In genomic region chr6:106623039-106623438, GRCh38 we compare ENCODE assay signal across 37 cellular contexts.
"Had no signal": no experiment of that assay in that cellular context is flagged by ENCODE, and none has a peak within 500 bp of the region (broad histone marks: within the 10 kb centered on the region; RNA-seq: fewer than 3 reads in every experiment).

No MANE protein-coding gene starts in this region.

- H3K4me1 ChIP-seq: breast epithelium had no signal

- H3K9me3 ChIP-seq: adrenal gland, body of pancreas, breast epithelium had no signal

- H3K4me3 Mint-ChIP-seq: activated B cell treated with CpG ODN at 0.5 μM for 24 hours; activated CD4-positive, alpha-beta memory T cell treated with anti-CD3 and anti-CD28 coated beads for 36 hours; activated CD4-positive, alpha-beta T cell treated with anti-CD3 and anti-CD28 coated beads, Interleukin-2, amount 10 ng/mL, durations not matched to agents 24 days and 14 days; activated CD8-positive, alpha-beta T cell treated with anti-CD3 and anti-CD28 coated beads for 36 hours; activated naive CD4-positive, alpha-beta T cell treated with anti-CD3 and anti-CD28 coated beads for 36 hours; activated naive CD8-positive, alpha-beta T cell treated with anti-CD3 and anti-CD28 coated beads for 36 hours; activated T-cell treated with anti-CD3 and anti-CD28 coated beads, Interleukin-2, amount 50 U/mL, for 4 hours; activated T-cell treated with anti-CD3 and anti-CD28 coated beads, Interleukin-2, amount 50 U/mL, for 72 hours; activated T-helper 1 cell treated with anti-CD3 and anti-CD28 coated beads, Interleukin-12 subunit alpha, Interleukin-12 subunit beta, Interleukin-2, Interleukin-4 antibody, amounts not matched to agents 30 ng/mL and 10 ng/mL and 1 ng/mL, durations not matched to agents 14 hours and 24 hours and 36 hours; activated T-helper 17 cell treated with anti-CD3 and anti-CD28 coated beads, Interleukin-2, amount 50 U/mL, for 72 hours; T-helper 1 cell treated with Interleukin-12 subunit alpha and Interleukin-12 subunit beta and Interleukin-4 antibody, amounts not matched to agents 30 μg/mL and 1 μg/mL, for 36 hours; T-helper 2 cell treated with Interferon-gamma antibody and Interleukin-4, amounts not matched to agents 5 μg/mL and 100 μg/mL, for 36 hours had no signal

- DNase-seq: activated B cell treated with CpG ODN at 0.5 μM for 24 hours; activated CD4-positive, alpha-beta memory T cell treated with anti-CD3 and anti-CD28 coated beads for 36 hours; activated CD4-positive, alpha-beta T cell treated with anti-CD3 and anti-CD28 coated beads for 4 hours; activated CD4-positive, alpha-beta T cell treated with anti-CD3 and anti-CD28 coated beads, Interleukin-2, amount 50 U/mL, for 1 hour; activated CD4-positive, alpha-beta T cell treated with anti-CD3 and anti-CD28 coated beads, Interleukin-2, amount 50 U/mL, for 4 hours; activated CD4-positive, CD25-positive, alpha-beta regulatory T cell treated with anti-CD3 and anti-CD28 coated beads, Interleukin-2, amount 50 U/mL, for 72 hours; activated CD8-positive, alpha-beta memory T cell treated with anti-CD3 and anti-CD28 coated beads, Interleukin-2, amount 50 U/mL, for 4 hours; activated CD8-positive, alpha-beta T cell treated with anti-CD3 and anti-CD28 coated beads for 36 hours; activated effector memory CD4-positive, alpha-beta T cell treated with anti-CD3 and anti-CD28 coated beads, Interleukin-2, amount 50 U/mL, for 16 hours; activated gamma-delta T cell treated with Interleukin-2 at 50 U/mL for 16 hours; activated naive CD4-positive, alpha-beta T cell; activated naive CD4-positive, alpha-beta T cell treated with anti-CD3 and anti-CD28 coated beads for 36 hours; activated naive CD4-positive, alpha-beta T cell treated with anti-CD3 and anti-CD28 coated beads, Interleukin-2, amount 50 U/mL, for 16 hours; activated naive CD8-positive, alpha-beta T cell treated with anti-CD3 and anti-CD28 coated beads for 36 hours; activated T-cell treated with anti-CD3 and anti-CD28 coated beads for 4 hours; activated T-cell treated with anti-CD3 and anti-CD28 coated beads, Interleukin-2, amount 50 U/mL, for 1 hour; activated T-cell treated with anti-CD3 and anti-CD28 coated beads, Interleukin-2, amount 50 U/mL, for 4 hours; activated T-cell treated with anti-CD3 and anti-CD28 coated beads, Interleukin-2, amount 50 U/mL, for 72 hours; adrenal gland; amniotic stem cell; aorta; body of pancreas; brain microvascular endothelial cell; central memory CD4-positive, alpha-beta T cell; T-helper 1 cell; T-helper 2 cell; T-helper 9 cell had no signal

- H3K4me3 ChIP-seq: adrenal gland, body of pancreas, breast epithelium had no signal

- H3K27ac Mint-ChIP-seq: activated B cell treated with CpG ODN at 0.5 μM for 24 hours; activated CD4-positive, alpha-beta memory T cell treated with anti-CD3 and anti-CD28 coated beads for 36 hours; activated CD4-positive, alpha-beta T cell treated with anti-CD3 and anti-CD28 coated beads, Interleukin-2, amount 10 ng/mL, durations not matched to agents 24 days and 14 days; activated CD8-positive, alpha-beta T cell treated with anti-CD3 and anti-CD28 coated beads for 36 hours; activated naive CD4-positive, alpha-beta T cell treated with anti-CD3 and anti-CD28 coated beads for 36 hours; activated naive CD4-positive, alpha-beta T cell treated with anti-CD3 and anti-CD28 coated beads, Interleukin-2, amount 50 U/mL, for 72 hours; activated naive CD8-positive, alpha-beta T cell treated with anti-CD3 and anti-CD28 coated beads for 36 hours; activated T-cell treated with anti-CD3 and anti-CD28 coated beads, Interleukin-2, amount 50 U/mL, for 72 hours; activated T-helper 1 cell treated with anti-CD3 and anti-CD28 coated beads, Interleukin-12 subunit alpha, Interleukin-12 subunit beta, Interleukin-2, Interleukin-4 antibody, amounts not matched to agents 30 ng/mL and 10 ng/mL and 1 ng/mL, durations not matched to agents 14 hours and 24 hours and 36 hours; activated T-helper 17 cell treated with anti-CD3 and anti-CD28 coated beads, Interleukin-2, amount 50 U/mL, for 72 hours; T-helper 1 cell treated with Interleukin-12 subunit alpha and Interleukin-12 subunit beta and Interleukin-4 antibody, amounts not matched to agents 30 μg/mL and 1 μg/mL, for 36 hours; T-helper 2 cell treated with Interferon-gamma antibody and Interleukin-4, amounts not matched to agents 5 μg/mL and 100 μg/mL, for 36 hours had no signal

- ATAC-seq: activated CD8-positive, alpha-beta T cell treated with anti-CD3 and anti-CD28 coated beads for 36 hours; activated naive CD4-positive, alpha-beta T cell treated with anti-CD3 and anti-CD28 coated beads, Interleukin-2, amount 50 U/mL, for 72 hours; activated T-cell treated with anti-CD3 and anti-CD28 coated beads, Interleukin-2, amount 50 U/mL, for 4 hours; activated T-cell treated with anti-CD3 and anti-CD28 coated beads, Interleukin-2, amount 50 U/mL, for 72 hours; activated T-helper 17 cell treated with anti-CD3 and anti-CD28 coated beads, Interleukin-2, amount 50 U/mL, for 72 hours; body of pancreas had no signal

- H3K9me3 Mint-ChIP-seq: activated B cell treated with CpG ODN at 0.5 μM for 24 hours; activated CD4-positive, alpha-beta memory T cell treated with anti-CD3 and anti-CD28 coated beads for 36 hours; activated CD4-positive, alpha-beta T cell treated with anti-CD3 and anti-CD28 coated beads, Interleukin-2, amount 10 ng/mL, durations not matched to agents 24 days and 14 days; activated CD8-positive, alpha-beta T cell treated with anti-CD3 and anti-CD28 coated beads for 36 hours; activated naive CD4-positive, alpha-beta T cell treated with anti-CD3 and anti-CD28 coated beads for 36 hours; activated naive CD4-positive, alpha-beta T cell treated with anti-CD3 and anti-CD28 coated beads, Interleukin-2, amount 50 U/mL, for 72 hours; activated naive CD8-positive, alpha-beta T cell treated with anti-CD3 and anti-CD28 coated beads for 36 hours; activated T-cell treated with anti-CD3 and anti-CD28 coated beads, Interleukin-2, amount 50 U/mL, for 4 hours; activated T-helper 17 cell treated with anti-CD3 and anti-CD28 coated beads, Interleukin-2, amount 50 U/mL, for 72 hours; T-helper 1 cell treated with Interleukin-12 subunit alpha and Interleukin-12 subunit beta and Interleukin-4 antibody, amounts not matched to agents 30 μg/mL and 1 μg/mL, for 36 hours had no signal

- H3K27me3 Mint-ChIP-seq: activated B cell treated with CpG ODN at 0.5 μM for 24 hours; activated CD4-positive, alpha-beta memory T cell treated with anti-CD3 and anti-CD28 coated beads for 36 hours; activated CD4-positive, alpha-beta T cell treated with anti-CD3 and anti-CD28 coated beads, Interleukin-2, amount 10 ng/mL, durations not matched to agents 24 days and 14 days; activated CD8-positive, alpha-beta T cell treated with anti-CD3 and anti-CD28 coated beads for 36 hours; activated naive CD8-positive, alpha-beta T cell treated with anti-CD3 and anti-CD28 coated beads for 36 hours; activated T-helper 17 cell treated with anti-CD3 and anti-CD28 coated beads, Interleukin-2, amount 50 U/mL, for 72 hours had no signal

- H3K27ac ChIP-seq: adrenal gland, body of pancreas, brain microvascular endothelial cell, breast epithelium, VCaP had no signal

- H3K27me3 ChIP-seq: adrenal gland, body of pancreas, brain microvascular endothelial cell, breast epithelium had no signal

- H3K36me3 ChIP-seq: brain microvascular endothelial cell, breast epithelium had no signal

- FAIRE-seq: astrocyte, TTC549 had no signal
